20 cellular contexts compared by ENCODE assay signal in genomic region chrY:19892076-19892964, GRCh38.
"Had no signal": no experiment of that assay in that cellular context is flagged by ENCODE, and none has a peak within 500 bp of the region (broad histone marks: within the 10 kb centered on the region; RNA-seq: fewer than 3 reads in every experiment).

No MANE protein-coding gene starts in this region.

- H3K4me3 ChIP-seq: adrenal gland, SJCRH30 had no signal

- ATAC-seq: activated CD8-positive, alpha-beta T cell treated with anti-CD3 and anti-CD28 coated beads, Interleukin-2, amount 10 ng/mL, durations not matched to agents 7 days and 5 days had no signal

- DNase-seq: activated CD4-positive, alpha-beta T cell treated with anti-CD3 and anti-CD28 coated beads for 48 hours; activated CD4-positive, alpha-beta T cell treated with anti-CD3 and anti-CD28 coated beads, Interleukin-2, amount 50 U/mL, for 4 hours; activated CD8-positive, alpha-beta memory T cell treated with anti-CD3 and anti-CD28 coated beads, Interleukin-2, amount 50 U/mL, for 48 hours; activated CD8-positive, alpha-beta T cell treated with anti-CD3 and anti-CD28 coated beads, Interleukin-2, amount 10 ng/mL, durations not matched to agents 7 days and 5 days; activated naive CD4-positive, alpha-beta T cell treated with anti-CD3 and anti-CD28 coated beads, Interleukin-2, amount 50 U/mL, for 16 hours; activated naive CD8-positive, alpha-beta T cell treated with anti-CD3 and anti-CD28 coated beads, Interleukin-2, amount 10 ng/mL, durations not matched to agents 7 days and 5 days; activated T-cell treated with anti-CD3 and anti-CD28 coated beads, Interleukin-2, amount 50 U/mL, for 1 hour; adrenal gland; MM.1S; NCI-H1105; NCI-H1436; NCI-H1694 treated with DMSO at 0.1 percent for 48 hours; NCI-H2081; NCI-H510A treated with DMSO at 0.1 percent for 48 hours; NCI-H69; SJCRH30; SK-N-SH; T-helper 1 cell had no signal

- H3K27ac ChIP-seq: adrenal gland, KMS-11, SJCRH30, VCaP had no signal
